Comparison of ENCODE assay signal across 2 cellular contexts in the genomic region with DNA sequence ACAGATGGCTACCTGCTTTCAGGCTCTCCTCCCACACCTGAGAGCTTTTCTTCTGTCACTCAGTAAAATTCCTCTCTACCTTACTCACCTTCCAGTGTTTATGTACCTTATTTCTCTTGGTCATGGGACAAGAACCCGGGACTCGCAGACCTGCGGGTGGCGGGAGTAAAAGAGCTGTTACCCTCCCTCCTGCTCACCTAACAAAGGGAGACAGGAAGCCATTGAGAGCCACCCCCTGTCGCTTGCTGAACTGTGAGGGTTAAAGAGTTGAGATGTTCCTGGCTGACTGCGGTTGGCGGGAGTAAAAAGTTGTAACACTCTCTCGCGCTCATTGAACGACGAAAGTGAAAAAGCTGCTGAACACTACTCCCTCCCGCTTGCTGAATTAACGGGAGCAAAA.
TF ChIP-seq lines count a peak whose summit lies in the region.

No MANE protein-coding gene starts in this region.

TF ChIP-seq in GM23338, 12 proteins besides CTCF, POLR2A, EP300 and RAD21 (continues in another document):
- TF ChIP-seq, protein P1, sequence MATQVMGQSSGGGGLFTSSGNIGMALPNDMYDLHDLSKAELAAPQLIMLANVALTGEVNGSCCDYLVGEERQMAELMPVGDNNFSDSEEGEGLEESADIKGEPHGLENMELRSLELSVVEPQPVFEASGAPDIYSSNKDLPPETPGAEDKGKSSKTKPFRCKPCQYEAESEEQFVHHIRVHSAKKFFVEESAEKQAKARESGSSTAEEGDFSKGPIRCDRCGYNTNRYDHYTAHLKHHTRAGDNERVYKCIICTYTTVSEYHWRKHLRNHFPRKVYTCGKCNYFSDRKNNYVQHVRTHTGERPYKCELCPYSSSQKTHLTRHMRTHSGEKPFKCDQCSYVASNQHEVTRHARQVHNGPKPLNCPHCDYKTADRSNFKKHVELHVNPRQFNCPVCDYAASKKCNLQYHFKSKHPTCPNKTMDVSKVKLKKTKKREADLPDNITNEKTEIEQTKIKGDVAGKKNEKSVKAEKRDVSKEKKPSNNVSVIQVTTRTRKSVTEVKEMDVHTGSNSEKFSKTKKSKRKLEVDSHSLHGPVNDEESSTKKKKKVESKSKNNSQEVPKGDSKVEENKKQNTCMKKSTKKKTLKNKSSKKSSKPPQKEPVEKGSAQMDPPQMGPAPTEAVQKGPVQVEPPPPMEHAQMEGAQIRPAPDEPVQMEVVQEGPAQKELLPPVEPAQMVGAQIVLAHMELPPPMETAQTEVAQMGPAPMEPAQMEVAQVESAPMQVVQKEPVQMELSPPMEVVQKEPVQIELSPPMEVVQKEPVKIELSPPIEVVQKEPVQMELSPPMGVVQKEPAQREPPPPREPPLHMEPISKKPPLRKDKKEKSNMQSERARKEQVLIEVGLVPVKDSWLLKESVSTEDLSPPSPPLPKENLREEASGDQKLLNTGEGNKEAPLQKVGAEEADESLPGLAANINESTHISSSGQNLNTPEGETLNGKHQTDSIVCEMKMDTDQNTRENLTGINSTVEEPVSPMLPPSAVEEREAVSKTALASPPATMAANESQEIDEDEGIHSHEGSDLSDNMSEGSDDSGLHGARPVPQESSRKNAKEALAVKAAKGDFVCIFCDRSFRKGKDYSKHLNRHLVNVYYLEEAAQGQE (IDR thresholded peaks at IDR 0.05; ENCODE audit: unreplicated experiment): no peak
- TF ChIP-seq CREB1 (CRISPR knock-in tag; IDR thresholded peaks at IDR 0.05; ENCODE audit: low read depth): no peak
- TF ChIP-seq POLR2AphosphoS5 (IDR thresholded peaks at IDR 0.05; ENCODE audit: low read depth): no peak
- TF ChIP-seq EZH2phosphoT487 (IDR thresholded peaks at IDR 0.05; ENCODE audit: unreplicated experiment): no peak
- no peak for TF ChIP-seq ZNF331 (CRISPR knock-in tag; IDR thresholded peaks at IDR 0.05; ENCODE audit: low read depth)
- TF ChIP-seq, protein P2, sequence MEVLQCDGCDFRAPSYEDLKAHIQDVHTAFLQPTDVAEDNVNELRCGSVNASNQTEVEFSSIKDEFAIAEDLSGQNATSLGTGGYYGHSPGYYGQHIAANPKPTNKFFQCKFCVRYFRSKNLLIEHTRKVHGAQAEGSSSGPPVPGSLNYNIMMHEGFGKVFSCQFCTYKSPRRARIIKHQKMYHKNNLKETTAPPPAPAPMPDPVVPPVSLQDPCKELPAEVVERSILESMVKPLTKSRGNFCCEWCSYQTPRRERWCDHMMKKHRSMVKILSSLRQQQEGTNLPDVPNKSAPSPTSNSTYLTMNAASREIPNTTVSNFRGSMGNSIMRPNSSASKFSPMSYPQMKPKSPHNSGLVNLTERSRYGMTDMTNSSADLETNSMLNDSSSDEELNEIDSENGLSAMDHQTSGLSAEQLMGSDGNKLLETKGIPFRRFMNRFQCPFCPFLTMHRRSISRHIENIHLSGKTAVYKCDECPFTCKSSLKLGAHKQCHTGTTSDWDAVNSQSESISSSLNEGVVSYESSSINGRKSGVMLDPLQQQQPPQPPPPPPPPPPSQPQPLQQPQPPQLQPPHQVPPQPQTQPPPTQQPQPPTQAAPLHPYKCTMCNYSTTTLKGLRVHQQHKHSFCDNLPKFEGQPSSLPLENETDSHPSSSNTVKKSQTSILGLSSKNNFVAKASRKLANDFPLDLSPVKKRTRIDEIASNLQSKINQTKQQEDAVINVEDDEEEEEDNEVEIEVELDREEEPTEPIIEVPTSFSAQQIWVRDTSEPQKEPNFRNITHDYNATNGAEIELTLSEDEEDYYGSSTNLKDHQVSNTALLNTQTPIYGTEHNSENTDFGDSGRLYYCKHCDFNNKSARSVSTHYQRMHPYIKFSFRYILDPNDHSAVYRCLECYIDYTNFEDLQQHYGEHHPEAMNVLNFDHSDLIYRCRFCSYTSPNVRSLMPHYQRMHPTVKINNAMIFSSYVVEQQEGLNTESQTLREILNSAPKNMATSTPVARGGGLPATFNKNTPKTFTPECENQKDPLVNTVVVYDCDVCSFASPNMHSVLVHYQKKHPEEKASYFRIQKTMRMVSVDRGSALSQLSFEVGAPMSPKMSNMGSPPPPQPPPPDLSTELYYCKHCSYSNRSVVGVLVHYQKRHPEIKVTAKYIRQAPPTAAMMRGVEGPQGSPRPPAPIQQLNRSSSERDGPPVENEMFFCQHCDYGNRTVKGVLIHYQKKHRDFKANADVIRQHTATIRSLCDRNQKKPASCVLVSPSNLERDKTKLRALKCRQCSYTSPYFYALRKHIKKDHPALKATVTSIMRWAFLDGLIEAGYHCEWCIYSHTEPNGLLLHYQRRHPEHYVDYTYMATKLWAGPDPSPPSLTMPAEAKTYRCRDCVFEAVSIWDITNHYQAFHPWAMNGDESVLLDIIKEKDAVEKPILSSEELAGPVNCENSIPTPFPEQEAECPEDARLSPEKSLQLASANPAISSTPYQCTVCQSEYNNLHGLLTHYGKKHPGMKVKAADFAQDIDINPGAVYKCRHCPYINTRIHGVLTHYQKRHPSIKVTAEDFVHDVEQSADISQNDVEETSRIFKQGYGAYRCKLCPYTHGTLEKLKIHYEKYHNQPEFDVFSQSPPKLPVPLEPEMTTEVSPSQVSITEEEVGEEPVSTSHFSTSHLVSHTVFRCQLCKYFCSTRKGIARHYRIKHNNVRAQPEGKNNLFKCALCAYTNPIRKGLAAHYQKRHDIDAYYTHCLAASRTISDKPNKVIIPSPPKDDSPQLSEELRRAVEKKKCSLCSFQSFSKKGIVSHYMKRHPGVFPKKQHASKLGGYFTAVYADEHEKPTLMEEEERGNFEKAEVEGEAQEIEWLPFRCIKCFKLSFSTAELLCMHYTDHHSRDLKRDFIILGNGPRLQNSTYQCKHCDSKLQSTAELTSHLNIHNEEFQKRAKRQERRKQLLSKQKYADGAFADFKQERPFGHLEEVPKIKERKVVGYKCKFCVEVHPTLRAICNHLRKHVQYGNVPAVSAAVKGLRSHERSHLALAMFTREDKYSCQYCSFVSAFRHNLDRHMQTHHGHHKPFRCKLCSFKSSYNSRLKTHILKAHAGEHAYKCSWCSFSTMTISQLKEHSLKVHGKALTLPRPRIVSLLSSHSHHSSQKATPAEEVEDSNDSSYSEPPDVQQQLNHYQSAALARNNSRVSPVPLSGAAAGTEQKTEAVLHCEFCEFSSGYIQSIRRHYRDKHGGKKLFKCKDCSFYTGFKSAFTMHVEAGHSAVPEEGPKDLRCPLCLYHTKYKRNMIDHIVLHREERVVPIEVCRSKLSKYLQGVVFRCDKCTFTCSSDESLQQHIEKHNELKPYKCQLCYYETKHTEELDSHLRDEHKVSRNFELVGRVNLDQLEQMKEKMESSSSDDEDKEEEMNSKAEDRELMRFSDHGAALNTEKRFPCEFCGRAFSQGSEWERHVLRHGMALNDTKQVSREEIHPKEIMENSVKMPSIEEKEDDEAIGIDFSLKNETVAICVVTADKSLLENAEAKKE (CRISPR knock-in tag; IDR thresholded peaks at IDR 0.05): no peak
- TF ChIP-seq, protein P3, sequence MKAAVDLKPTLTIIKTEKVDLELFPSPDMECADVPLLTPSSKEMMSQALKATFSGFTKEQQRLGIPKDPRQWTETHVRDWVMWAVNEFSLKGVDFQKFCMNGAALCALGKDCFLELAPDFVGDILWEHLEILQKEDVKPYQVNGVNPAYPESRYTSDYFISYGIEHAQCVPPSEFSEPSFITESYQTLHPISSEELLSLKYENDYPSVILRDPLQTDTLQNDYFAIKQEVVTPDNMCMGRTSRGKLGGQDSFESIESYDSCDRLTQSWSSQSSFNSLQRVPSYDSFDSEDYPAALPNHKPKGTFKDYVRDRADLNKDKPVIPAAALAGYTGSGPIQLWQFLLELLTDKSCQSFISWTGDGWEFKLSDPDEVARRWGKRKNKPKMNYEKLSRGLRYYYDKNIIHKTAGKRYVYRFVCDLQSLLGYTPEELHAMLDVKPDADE (IDR thresholded peaks at IDR 0.05): no peak
- no peak for TF ChIP-seq JUNB (IDR thresholded peaks at IDR 0.05; ENCODE audit: unreplicated experiment)
- no peak for TF ChIP-seq EZH2 (IDR thresholded peaks at IDR 0.05; ENCODE audit: low read depth, unreplicated experiment)
- no peak for TF ChIP-seq ZNF114 (CRISPR knock-in tag; IDR thresholded peaks at IDR 0.05)

TF ChIP-seq in WTC11, 78 proteins besides CTCF, POLR2A, EP300 and RAD21 (continued from another document):
- TF ChIP-seq, protein P4, sequence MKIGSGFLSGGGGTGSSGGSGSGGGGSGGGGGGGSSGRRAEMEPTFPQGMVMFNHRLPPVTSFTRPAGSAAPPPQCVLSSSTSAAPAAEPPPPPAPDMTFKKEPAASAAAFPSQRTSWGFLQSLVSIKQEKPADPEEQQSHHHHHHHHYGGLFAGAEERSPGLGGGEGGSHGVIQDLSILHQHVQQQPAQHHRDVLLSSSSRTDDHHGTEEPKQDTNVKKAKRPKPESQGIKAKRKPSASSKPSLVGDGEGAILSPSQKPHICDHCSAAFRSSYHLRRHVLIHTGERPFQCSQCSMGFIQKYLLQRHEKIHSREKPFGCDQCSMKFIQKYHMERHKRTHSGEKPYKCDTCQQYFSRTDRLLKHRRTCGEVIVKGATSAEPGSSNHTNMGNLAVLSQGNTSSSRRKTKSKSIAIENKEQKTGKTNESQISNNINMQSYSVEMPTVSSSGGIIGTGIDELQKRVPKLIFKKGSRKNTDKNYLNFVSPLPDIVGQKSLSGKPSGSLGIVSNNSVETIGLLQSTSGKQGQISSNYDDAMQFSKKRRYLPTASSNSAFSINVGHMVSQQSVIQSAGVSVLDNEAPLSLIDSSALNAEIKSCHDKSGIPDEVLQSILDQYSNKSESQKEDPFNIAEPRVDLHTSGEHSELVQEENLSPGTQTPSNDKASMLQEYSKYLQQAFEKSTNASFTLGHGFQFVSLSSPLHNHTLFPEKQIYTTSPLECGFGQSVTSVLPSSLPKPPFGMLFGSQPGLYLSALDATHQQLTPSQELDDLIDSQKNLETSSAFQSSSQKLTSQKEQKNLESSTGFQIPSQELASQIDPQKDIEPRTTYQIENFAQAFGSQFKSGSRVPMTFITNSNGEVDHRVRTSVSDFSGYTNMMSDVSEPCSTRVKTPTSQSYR (CRISPR knock-in tag; IDR thresholded peaks at IDR 0.05): no peak
- TF ChIP-seq, protein P5, sequence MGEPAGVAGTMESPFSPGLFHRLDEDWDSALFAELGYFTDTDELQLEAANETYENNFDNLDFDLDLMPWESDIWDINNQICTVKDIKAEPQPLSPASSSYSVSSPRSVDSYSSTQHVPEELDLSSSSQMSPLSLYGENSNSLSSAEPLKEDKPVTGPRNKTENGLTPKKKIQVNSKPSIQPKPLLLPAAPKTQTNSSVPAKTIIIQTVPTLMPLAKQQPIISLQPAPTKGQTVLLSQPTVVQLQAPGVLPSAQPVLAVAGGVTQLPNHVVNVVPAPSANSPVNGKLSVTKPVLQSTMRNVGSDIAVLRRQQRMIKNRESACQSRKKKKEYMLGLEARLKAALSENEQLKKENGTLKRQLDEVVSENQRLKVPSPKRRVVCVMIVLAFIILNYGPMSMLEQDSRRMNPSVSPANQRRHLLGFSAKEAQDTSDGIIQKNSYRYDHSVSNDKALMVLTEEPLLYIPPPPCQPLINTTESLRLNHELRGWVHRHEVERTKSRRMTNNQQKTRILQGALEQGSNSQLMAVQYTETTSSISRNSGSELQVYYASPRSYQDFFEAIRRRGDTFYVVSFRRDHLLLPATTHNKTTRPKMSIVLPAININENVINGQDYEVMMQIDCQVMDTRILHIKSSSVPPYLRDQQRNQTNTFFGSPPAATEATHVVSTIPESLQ (CRISPR knock-in tag; IDR thresholded peaks at IDR 0.05): no peak
- no peak for TF ChIP-seq JUN (CRISPR knock-in tag; IDR thresholded peaks at IDR 0.05)
- TF ChIP-seq, protein P6, sequence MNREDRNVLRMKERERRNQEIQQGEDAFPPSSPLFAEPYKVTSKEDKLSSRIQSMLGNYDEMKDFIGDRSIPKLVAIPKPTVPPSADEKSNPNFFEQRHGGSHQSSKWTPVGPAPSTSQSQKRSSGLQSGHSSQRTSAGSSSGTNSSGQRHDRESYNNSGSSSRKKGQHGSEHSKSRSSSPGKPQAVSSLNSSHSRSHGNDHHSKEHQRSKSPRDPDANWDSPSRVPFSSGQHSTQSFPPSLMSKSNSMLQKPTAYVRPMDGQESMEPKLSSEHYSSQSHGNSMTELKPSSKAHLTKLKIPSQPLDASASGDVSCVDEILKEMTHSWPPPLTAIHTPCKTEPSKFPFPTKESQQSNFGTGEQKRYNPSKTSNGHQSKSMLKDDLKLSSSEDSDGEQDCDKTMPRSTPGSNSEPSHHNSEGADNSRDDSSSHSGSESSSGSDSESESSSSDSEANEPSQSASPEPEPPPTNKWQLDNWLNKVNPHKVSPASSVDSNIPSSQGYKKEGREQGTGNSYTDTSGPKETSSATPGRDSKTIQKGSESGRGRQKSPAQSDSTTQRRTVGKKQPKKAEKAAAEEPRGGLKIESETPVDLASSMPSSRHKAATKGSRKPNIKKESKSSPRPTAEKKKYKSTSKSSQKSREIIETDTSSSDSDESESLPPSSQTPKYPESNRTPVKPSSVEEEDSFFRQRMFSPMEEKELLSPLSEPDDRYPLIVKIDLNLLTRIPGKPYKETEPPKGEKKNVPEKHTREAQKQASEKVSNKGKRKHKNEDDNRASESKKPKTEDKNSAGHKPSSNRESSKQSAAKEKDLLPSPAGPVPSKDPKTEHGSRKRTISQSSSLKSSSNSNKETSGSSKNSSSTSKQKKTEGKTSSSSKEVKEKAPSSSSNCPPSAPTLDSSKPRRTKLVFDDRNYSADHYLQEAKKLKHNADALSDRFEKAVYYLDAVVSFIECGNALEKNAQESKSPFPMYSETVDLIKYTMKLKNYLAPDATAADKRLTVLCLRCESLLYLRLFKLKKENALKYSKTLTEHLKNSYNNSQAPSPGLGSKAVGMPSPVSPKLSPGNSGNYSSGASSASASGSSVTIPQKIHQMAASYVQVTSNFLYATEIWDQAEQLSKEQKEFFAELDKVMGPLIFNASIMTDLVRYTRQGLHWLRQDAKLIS (CRISPR knock-in tag; IDR thresholded peaks at IDR 0.05; ENCODE audit: borderline replicate concordance): no peak
- TF ChIP-seq, protein P7, sequence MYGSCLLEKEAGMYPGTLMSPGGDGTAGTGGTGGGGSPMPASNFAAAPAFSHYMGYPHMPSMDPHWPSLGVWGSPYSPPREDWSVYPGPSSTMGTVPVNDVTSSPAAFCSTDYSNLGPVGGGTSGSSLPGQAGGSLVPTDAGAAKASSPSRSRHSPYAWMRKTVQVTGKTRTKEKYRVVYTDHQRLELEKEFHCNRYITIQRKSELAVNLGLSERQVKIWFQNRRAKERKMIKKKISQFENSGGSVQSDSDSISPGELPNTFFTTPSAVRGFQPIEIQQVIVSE (CRISPR knock-in tag; IDR thresholded peaks at IDR 0.05; ENCODE audit: borderline replicate concordance): no peak
